9 cellular contexts compared by ENCODE assay signal in genomic region chr12:13205809-13206559, GRCh38. TPM values are rescaled to one million over a fixed set of nuclear protein-coding genes. Genes with fewer than 3 reads are reported as not detected.
DNase-seq lines count a peak whose midpoint lies in the region; ATAC-seq lines count a peak whose summit lies in the region.
"Had no signal": no experiment of that assay in that cellular context is flagged by ENCODE, and none has a peak within 500 bp of the region (broad histone marks: within the 10 kb centered on the region; RNA-seq: fewer than 3 reads in every experiment).

No MANE protein-coding gene starts in this region.

- H3K36me3 ChIP-seq in ACC112 (ENCODE audit: insufficient read depth, low read length) (peaks cover 14% of the 10 kb centered on the region; the same call in 1 of the 2 replicates), HUES48 (ENCODE audit: control insufficient read depth, insufficient read depth, low read length) (no peaks in the 10 kb centered on the region), mesenchymal stem cell (ENCODE audit: control insufficient read depth in 1 of 2, insufficient read depth in 2 of 2, low read depth in 1 of 2, low read length in 2 of 2) (peaks cover 0 to 86% of the 10 kb centered on the region in 2 experiments)

- peaks cover 95% of the 10 kb centered on the region for H3K79me2 ChIP-seq in ACC112 (ENCODE audit: control insufficient read depth, insufficient read depth, low read length, unreplicated experiment)

- no peak overlapping the region for H2AFZ ChIP-seq in ACC112 (ENCODE audit: low read length, unreplicated experiment)
- no peak overlapping the region for H2AFZ ChIP-seq in mesenchymal stem cell (ENCODE audit: low read depth, low read length)

- H4K91ac ChIP-seq in mesenchymal stem cell (ENCODE audit: low read length): peak overlapping the region; percentile 79

- peak overlapping the region in 1 of 2 experiments; percentile 77 for H3K23ac ChIP-seq in mesenchymal stem cell (ENCODE audit: low read length in 2 of 2)

- peak; percentile 57 for DNase-seq in activated naive CD8-positive, alpha-beta T cell treated with anti-CD3 and anti-CD28 coated beads, Interleukin-2, amount 50 U/mL, for 24 hours
- peak; percentile 95 for DNase-seq in mesenchymal stem cell
- DNase-seq in NCI-H510A (lab: John Stamatoyannopoulos, UW): no peak
- no peak for DNase-seq in Ammon's horn (ENCODE audit: low spot score)
- DNase-seq in SHP77 treated with DMSO at 0.1 percent for 48 hours (lab: John Stamatoyannopoulos, UW): no peak
- DNase-seq: NCI-H345 had no signal

- H3K9ac ChIP-seq in HUES48 (ENCODE audit: low read depth, low read length) (no peak overlapping the region), mesenchymal stem cell (ENCODE audit: low read length) (peak overlapping the region; percentile 99)

- H3K4me3 Mint-ChIP-seq in activated naive CD8-positive, alpha-beta T cell treated with anti-CD3 and anti-CD28 coated beads, Interleukin-2, amount 50 U/mL, for 24 hours: peak overlapping the region; percentile 42

- H3K4ac ChIP-seq in mesenchymal stem cell (ENCODE audit: low read depth in 1 of 2, low read length in 2 of 2): peak overlapping the region; percentile 19 to 86

- no peaks in the 10 kb centered on the region for H3K27me3 ChIP-seq in ACC112 (ENCODE audit: insufficient read depth, low read length)
- H3K27me3 ChIP-seq in HUES48 (ENCODE audit: control insufficient read depth, insufficient read depth, low read length): no peaks in the 10 kb centered on the region; the same call in none of the 2 replicates
- no peaks in the 10 kb centered on the region for H3K27me3 ChIP-seq in mesenchymal stem cell (ENCODE audit: control insufficient read depth in 1 of 2, insufficient read depth in 1 of 2, low read length in 2 of 2)

- H2BK15ac ChIP-seq in mesenchymal stem cell (ENCODE audit: low read depth, poor library complexity, severe bottlenecking): peak overlapping the region; percentile 39

- no peaks in the 10 kb centered on the region for H3K9me3 ChIP-seq in HUES48 (ENCODE audit: control insufficient read depth, insufficient read depth, low read length)
- H3K9me3 ChIP-seq in mesenchymal stem cell (ENCODE audit: control insufficient read depth, low read length): no peaks in the 10 kb centered on the region

- peak overlapping the region; percentile 41 to 92 for H2BK12ac ChIP-seq in mesenchymal stem cell (ENCODE audit: low read length in 2 of 2)

- H3K4me3 ChIP-seq in ACC112 (ENCODE audit: low read depth, low read length) (peak overlapping the region; percentile 53), HUES48 (ENCODE audit: low read depth, low read length) (no peak overlapping the region), mesenchymal stem cell (ENCODE audit: insufficient read depth in 1 of 2, low read depth in 1 of 2, low read length in 2 of 2) (peak overlapping the region in 1 of 2 experiments; percentile 92)

- peaks cover 62% of the 10 kb centered on the region for H3K4me1 Mint-ChIP-seq in activated naive CD8-positive, alpha-beta T cell treated with anti-CD3 and anti-CD28 coated beads, Interleukin-2, amount 50 U/mL, for 24 hours

- H3K27ac Mint-ChIP-seq in activated naive CD8-positive, alpha-beta T cell treated with anti-CD3 and anti-CD28 coated beads, Interleukin-2, amount 50 U/mL, for 24 hours: peak overlapping the region; percentile 86

- peak; percentile 83 for ATAC-seq in activated naive CD8-positive, alpha-beta T cell treated with anti-CD3 and anti-CD28 coated beads, Interleukin-2, amount 50 U/mL, for 24 hours
- ATAC-seq in activated CD4-positive, CD25-positive, alpha-beta regulatory T cell treated with anti-CD3 and anti-CD28 coated beads, Interleukin-2, amount 50 U/mL, for 24 hours: no peak

- peak overlapping the region; percentile 32 for H3K4me2 ChIP-seq in mesenchymal stem cell (ENCODE audit: low read length, poor library complexity, severe bottlenecking)

- H3K27ac ChIP-seq in ACC112 (ENCODE audit: low read depth, low read length) (peak overlapping the region; percentile 99), HUES48 (ENCODE audit: low read depth, low read length) (peak overlapping the region; percentile 86), mesenchymal stem cell (ENCODE audit: low read length, poor library complexity, severe bottlenecking) (peak overlapping the region; percentile 97)

- H3K18ac ChIP-seq in mesenchymal stem cell (ENCODE audit: low read depth in 1 of 2, low read length in 2 of 2): peak overlapping the region; percentile 87 to 96

- peak overlapping the region in 1 of 2 experiments; percentile 81 for H3K14ac ChIP-seq in mesenchymal stem cell (ENCODE audit: low read length in 2 of 2)

- H3K4me1 ChIP-seq in ACC112 (ENCODE audit: control insufficient read depth, insufficient read depth, low read length, unreplicated experiment) (peaks cover 98% of the 10 kb centered on the region), HUES48 (ENCODE audit: control insufficient read depth, insufficient read depth, low read length) (peaks cover 57% of the 10 kb centered on the region), mesenchymal stem cell (ENCODE audit: control insufficient read depth, insufficient read depth, low read depth, low read length) (peaks cover 9% of the 10 kb centered on the region)

- peak overlapping the region; percentile 63 for H2AK5ac ChIP-seq in mesenchymal stem cell (ENCODE audit: low read length, severe bottlenecking)

- no peaks in the 10 kb centered on the region for H3K9me3 Mint-ChIP-seq in activated naive CD8-positive, alpha-beta T cell treated with anti-CD3 and anti-CD28 coated beads, Interleukin-2, amount 50 U/mL, for 24 hours

- peak overlapping the region; percentile 21 for H2BK5ac ChIP-seq in mesenchymal stem cell (ENCODE audit: low read depth, low read length, poor library complexity, severe bottlenecking)

- peak overlapping the region; percentile 93 for H4K8ac ChIP-seq in mesenchymal stem cell (ENCODE audit: low read length)

- peaks cover 6% of the 10 kb centered on the region for H3K27me3 Mint-ChIP-seq in activated naive CD8-positive, alpha-beta T cell treated with anti-CD3 and anti-CD28 coated beads, Interleukin-2, amount 50 U/mL, for 24 hours

- 32% methylated on average over 3 of the region's 3 CpGs for WGBS in mesenchymal stem cell

- peak overlapping the region; percentile 91 for H2BK120ac ChIP-seq in mesenchymal stem cell (ENCODE audit: low read depth, low read length)

- H3K79me1 ChIP-seq in mesenchymal stem cell (replicated peaks; ENCODE audit: low read length, poor library complexity, severe bottlenecking): peaks cover 11% of the 10 kb centered on the region

- no peaks in the 10 kb centered on the region for H3K36me3 Mint-ChIP-seq in activated naive CD8-positive, alpha-beta T cell treated with anti-CD3 and anti-CD28 coated beads, Interleukin-2, amount 50 U/mL, for 24 hours (ENCODE audit: low read depth)

RNA-seq across cellular contexts. Expression of gene EMP1, which starts 9.5 kb away (rescaled TPM):
- polyA plus RNA-seq in mesenchymal stem cell (2013, experiment 1 of 2): 110 TPM
- polyA plus RNA-seq in mesenchymal stem cell (2013, experiment 2 of 2): 171 TPM

Comparison
In these comparisons a context has a peak if more than half of its experiments do, and no peak if none do; other contexts are left out.
1. DNase-seq: peak in activated naive CD8-positive, alpha-beta T cell treated with anti-CD3 and anti-CD28 coated beads, Interleukin-2, amount 50 U/mL, for 24 hours (single experiment) and mesenchymal stem cell (single experiment); none in NCI-H510A (single experiment), Ammon's horn (single experiment) and SHP77 treated with DMSO at 0.1 percent for 48 hours (single experiment).
2. Peak in every context shown above with its lines, with median percentiles within 50 percentile points of each other: H3K27ac ChIP-seq.